In genomic region chr10:101780818-101781654, GRCh38 we compare ENCODE assay signal across 8 cellular contexts. TPM values are rescaled to one million over a fixed set of nuclear protein-coding genes. Genes with fewer than 3 reads are reported as not detected.
DNase-seq lines count a peak whose midpoint lies in the region; ATAC-seq, FAIRE-seq and TF ChIP-seq lines count a peak whose summit lies in the region.

No MANE protein-coding gene starts in this region.

- TF ChIP-seq CTCF in GM12875 (IDR thresholded peaks at IDR 0.05; ENCODE audit: borderline replicate concordance, insufficient read depth, low read depth, low read length) = peak; percentile 95
- TF ChIP-seq CTCF in WI38 (IDR thresholded peaks at IDR 0.05; ENCODE audit: low read depth, low read length) = peak; percentile 93
- peak; percentile 40 to 85 (median 71) for TF ChIP-seq CTCF in breast epithelium (IDR thresholded peaks at IDR 0.05)

- H3K27ac ChIP-seq in breast epithelium = no peak overlapping the region

- no peak for TF ChIP-seq POLR2A in breast epithelium (IDR thresholded peaks at IDR 0.05)

- H3K4me3 ChIP-seq in GM12875 (ENCODE audit: low read depth, low read length) (no peak overlapping the region), WI38 (ENCODE audit: low read depth, low read length) (no peak overlapping the region), breast epithelium (no peak overlapping the region)

- peaks cover 4 to 35% of the 10 kb centered on the region in 2 donors for H3K27me3 ChIP-seq in breast epithelium

- H3K9me3 ChIP-seq in breast epithelium = no peaks in the 10 kb centered on the region

- ATAC-seq in HG03039 (IDR thresholded peaks at IDR 0.05; ENCODE audit: unreplicated experiment) = no peak

- FAIRE-seq in A204.1 (lab: Jason Lieb, UNC) = peak; percentile 48

- intact Hi-C loops in breast epithelium (cut with DNase I; ENCODE audit: low total_unique reads) = no loop called here

- H3K4me1 ChIP-seq in breast epithelium = peaks cover 6 to 12% of the 10 kb centered on the region in 2 donors

- H3K36me3 ChIP-seq in breast epithelium = no peaks in the 10 kb centered on the region

- DNase-seq in NCI-H1930 (lab: John Stamatoyannopoulos, UW) (peak; percentile 10 to 42), breast epithelium (ENCODE audit: low spot score in 2 of 2) (no peak), kidney glomerular epithelial cell (lab: John Stamatoyannopoulos, UW) (peak; percentile 19)
- DNase-seq in stimulated activated CD4-positive, alpha-beta T cell treated with anti-CD3 and anti-CD28 coated beads, Interleukin-4, amount 100 ng/mL, for 1 hour = peak; percentile 77

RNA-seq across cellular contexts. Expression of gene NPM3, which starts 2.2 kb away (rescaled TPM):
- total RNA-seq in breast epithelium = 10 to 100 TPM; 37.3 to 61.0 (median 43.9) TPM

RNA-seq across cellular contexts. Expression of gene FGF8, which starts 5.1 kb away (rescaled TPM):
- total RNA-seq in breast epithelium = not detected

RNA-seq across cellular contexts. Expression of gene OGA, which starts 37.2 kb away (rescaled TPM):
- total RNA-seq in breast epithelium = 100 to 1,000 TPM; 169 to 200 (median 181) TPM

Comparison
In these comparisons a context has a peak if more than half of its experiments do, and no peak if none do; other contexts are left out.
1. DNase-seq: peak in NCI-H1930 (2 of 2), kidney glomerular epithelial cell (single experiment) and stimulated activated CD4-positive, alpha-beta T cell treated with anti-CD3 and anti-CD28 coated beads, Interleukin-4, amount 100 ng/mL, for 1 hour (single experiment); none in breast epithelium (0 of 2).
2. Peak in every context shown above with its lines, with median percentiles within 50 percentile points of each other: CTCF ChIP-seq.